In genomic region chr12:25200703-25201102, GRCh38 we compare ENCODE assay signal across 17 cellular contexts. TPM values are rescaled to one million over a fixed set of nuclear protein-coding genes. Genes with fewer than 3 reads are reported as not detected.
DNase-seq lines count a peak whose midpoint lies in the region; ATAC-seq, FAIRE-seq and TF ChIP-seq lines count a peak whose summit lies in the region.
"Had no signal": no experiment of that assay in that cellular context is flagged by ENCODE, and none has a peak within 500 bp of the region (broad histone marks: within the 10 kb centered on the region; RNA-seq: fewer than 3 reads in every experiment).

No MANE protein-coding gene starts in this region.

- no peak overlapping the region for H3K27ac ChIP-seq in astrocyte (ENCODE audit: low read depth, low read length)
- H3K27ac ChIP-seq: cardiac muscle cell, tibial artery had no signal

- H3K4me3 ChIP-seq in astrocyte (ENCODE audit: insufficient read depth, low read depth, low read length) (no peak overlapping the region), foreskin fibroblast (ENCODE audit: low read depth in 1 of 2, low read length in 2 of 2) (no peak overlapping the region)
- H3K4me3 ChIP-seq: cardiac muscle cell, tibial artery had no signal

- peaks cover 10% of the 10 kb centered on the region for H3K36me3 Mint-ChIP-seq in activated naive CD4-positive, alpha-beta T cell treated with anti-CD3 and anti-CD28 coated beads, Interleukin-2, amount 50 U/mL, for 24 hours
- peaks cover 5 to 8% of the 10 kb centered on the region in 2 donors for H3K36me3 Mint-ChIP-seq in activated naive CD4-positive, alpha-beta T cell treated with anti-CD3 and anti-CD28 coated beads, Interleukin-2, amount 50 U/mL, for 72 hours
- H3K36me3 Mint-ChIP-seq in astrocyte (ENCODE audit: low read depth, unreplicated experiment), result peaks cover 2% of the 10 kb centered on the region
- peaks cover 5% of the 10 kb centered on the region for H3K36me3 Mint-ChIP-seq in stimulated activated effector memory CD8-positive, alpha-beta T cell treated with anti-CD3 and anti-CD28 coated beads, Interleukin-12 subunit alpha, Interleukin-12 subunit beta, amount 100 ng/mL, for 72 hours

- peaks cover 48% of the 10 kb centered on the region for H3K4me1 Mint-ChIP-seq in activated naive CD4-positive, alpha-beta T cell treated with anti-CD3 and anti-CD28 coated beads, Interleukin-2, amount 50 U/mL, for 24 hours
- H3K4me1 Mint-ChIP-seq in astrocyte (ENCODE audit: low read depth, unreplicated experiment), result peaks cover 17% of the 10 kb centered on the region
- H3K4me1 Mint-ChIP-seq in stimulated activated effector memory CD8-positive, alpha-beta T cell treated with anti-CD3 and anti-CD28 coated beads, Interleukin-12 subunit alpha, Interleukin-12 subunit beta, amount 100 ng/mL, for 72 hours, result peaks cover 5% of the 10 kb centered on the region

- H3K9me3 ChIP-seq in astrocyte (ENCODE audit: insufficient read depth, low read depth, low read length), result no peaks in the 10 kb centered on the region
- H3K9me3 ChIP-seq: tibial artery had no signal

- no peaks in the 10 kb centered on the region for H3K9me3 Mint-ChIP-seq in activated naive CD4-positive, alpha-beta T cell treated with anti-CD3 and anti-CD28 coated beads, Interleukin-2, amount 50 U/mL, for 24 hours
- H3K9me3 Mint-ChIP-seq in activated naive CD4-positive, alpha-beta T cell treated with anti-CD3 and anti-CD28 coated beads, Interleukin-2, amount 50 U/mL, for 72 hours, result no peaks in the 10 kb centered on the region
- no peaks in the 10 kb centered on the region for H3K9me3 Mint-ChIP-seq in astrocyte (ENCODE audit: unreplicated experiment)
- H3K9me3 Mint-ChIP-seq in stimulated activated effector memory CD8-positive, alpha-beta T cell treated with anti-CD3 and anti-CD28 coated beads, Interleukin-12 subunit alpha, Interleukin-12 subunit beta, amount 100 ng/mL, for 72 hours, result no peaks in the 10 kb centered on the region

- no peaks in the 10 kb centered on the region for H3K27me3 ChIP-seq in astrocyte (ENCODE audit: insufficient read depth, low read length)
- H3K27me3 ChIP-seq: cardiac muscle cell, tibial artery had no signal

- peak overlapping the region; percentile 14 for H3K4me2 ChIP-seq in astrocyte (ENCODE audit: low read length)

- peaks cover 14% of the 10 kb centered on the region for H3K4me1 ChIP-seq in astrocyte (ENCODE audit: insufficient read depth, low read length)

- no peaks in the 10 kb centered on the region for H3K27me3 Mint-ChIP-seq in activated naive CD4-positive, alpha-beta T cell treated with anti-CD3 and anti-CD28 coated beads, Interleukin-2, amount 50 U/mL, for 24 hours
- H3K27me3 Mint-ChIP-seq in astrocyte (ENCODE audit: low read depth, unreplicated experiment), result no peaks in the 10 kb centered on the region
- H3K27me3 Mint-ChIP-seq: progenitor cell of endocrine pancreas had no signal

- peaks cover 4% of the 10 kb centered on the region for H4K20me1 ChIP-seq in astrocyte (ENCODE audit: insufficient read depth, low read length)

- H3K36me3 ChIP-seq in astrocyte (ENCODE audit: insufficient read depth, low read length), result peaks cover 5% of the 10 kb centered on the region

- no peak overlapping the region for H3K9ac ChIP-seq in astrocyte (ENCODE audit: low read length)

- no peak for ATAC-seq in activated naive CD4-positive, alpha-beta T cell treated with anti-CD3 and anti-CD28 coated beads, Interleukin-2, amount 50 U/mL, for 72 hours
- ATAC-seq in stimulated activated effector memory CD8-positive, alpha-beta T cell treated with anti-CD3 and anti-CD28 coated beads, Interleukin-12 subunit alpha, Interleukin-12 subunit beta, amount 100 ng/mL, for 72 hours, result no peak
- no peak for ATAC-seq in HG03469 (IDR thresholded peaks at IDR 0.05; ENCODE audit: unreplicated experiment)

- TF ChIP-seq CTCF in astrocyte (IDR thresholded peaks at IDR 0.05; ENCODE audit: insufficient read depth, low read depth, low read length) (no peak), foreskin fibroblast (IDR thresholded peaks at IDR 0.05; ENCODE audit: low read depth, low read length) (no peak)

- no peak overlapping the region for H3K4me3 Mint-ChIP-seq in activated naive CD4-positive, alpha-beta T cell treated with anti-CD3 and anti-CD28 coated beads, Interleukin-2, amount 50 U/mL, for 24 hours
- H3K4me3 Mint-ChIP-seq in astrocyte (ENCODE audit: unreplicated experiment), result no peak overlapping the region
- no peak overlapping the region for H3K4me3 Mint-ChIP-seq in stimulated activated effector memory CD8-positive, alpha-beta T cell treated with anti-CD3 and anti-CD28 coated beads, Interleukin-12 subunit alpha, Interleukin-12 subunit beta, amount 100 ng/mL, for 72 hours

- peak; percentile 94 for FAIRE-seq in astrocyte (lab: Jason Lieb, UNC)
- FAIRE-seq: D721Med had no signal

- no peak for DNase-seq in activated naive CD4-positive, alpha-beta T cell treated with anti-CD3 and anti-CD28 coated beads, Interleukin-2, amount 50 U/mL, for 72 hours (ENCODE audit: low spot score in 2 of 2)
- peak; percentile 82 for DNase-seq in astrocyte (ENCODE audit: low read depth)
- DNase-seq in foreskin fibroblast, result peak; percentile 26 to 50
- DNase-seq in stimulated activated effector memory CD8-positive, alpha-beta T cell treated with anti-CD3 and anti-CD28 coated beads, Interleukin-12 subunit alpha, Interleukin-12 subunit beta, amount 100 ng/mL, for 72 hours (ENCODE audit: low spot score in 2 of 2), result no peak
- no peak for DNase-seq in hippocampal formation (lab: John Stamatoyannopoulos, UW)
- DNase-seq in NCI-H510A treated with DMSO at 0.1 percent for 48 hours (lab: John Stamatoyannopoulos, UW), result no peak
- DNase-seq: activated CD4-positive, alpha-beta T cell treated with anti-CD3 and anti-CD28 coated beads, Interleukin-2, amount 50 U/mL, for 4 hours; erythroblast; KBM-7; NCI-H526; T-helper 9 cell; tibial artery had no signal

- H3K27ac Mint-ChIP-seq in activated naive CD4-positive, alpha-beta T cell treated with anti-CD3 and anti-CD28 coated beads, Interleukin-2, amount 50 U/mL, for 24 hours, result peak overlapping the region; percentile 60
- H3K27ac Mint-ChIP-seq in activated naive CD4-positive, alpha-beta T cell treated with anti-CD3 and anti-CD28 coated beads, Interleukin-2, amount 50 U/mL, for 72 hours, result no peak overlapping the region
- H3K27ac Mint-ChIP-seq in astrocyte (ENCODE audit: unreplicated experiment), result no peak overlapping the region
- peak overlapping the region; percentile 22 for H3K27ac Mint-ChIP-seq in stimulated activated effector memory CD8-positive, alpha-beta T cell treated with anti-CD3 and anti-CD28 coated beads, Interleukin-12 subunit alpha, Interleukin-12 subunit beta, amount 100 ng/mL, for 72 hours
- H3K27ac Mint-ChIP-seq: progenitor cell of endocrine pancreas had no signal

- H3K79me2 ChIP-seq in astrocyte (ENCODE audit: insufficient read depth, low read length), result peaks cover 9% of the 10 kb centered on the region

- no peak overlapping the region for H2AFZ ChIP-seq in astrocyte (ENCODE audit: low read depth, low read length)

RNA-seq across cellular contexts. Expression of gene ETFRF1, which starts 5.7 kb away (rescaled TPM):
- total RNA-seq in activated naive CD4-positive, alpha-beta T cell treated with anti-CD3 and anti-CD28 coated beads, Interleukin-2, amount 50 U/mL, for 72 hours, result 10 to 100 TPM; 10.6 to 15.6 TPM
- total RNA-seq in astrocyte, result 6.7 and 9.2 TPM in 2 replicates

RNA-seq across cellular contexts. Expression of gene DNAI7, which starts 5.7 kb away (rescaled TPM):
- total RNA-seq in activated naive CD4-positive, alpha-beta T cell treated with anti-CD3 and anti-CD28 coated beads, Interleukin-2, amount 50 U/mL, for 72 hours, result under 1 TPM in 1 of 2 donors, not detected in 1; 0.35 TPM
- 0.23 TPM in 1 of 2 replicates, not detected in the other for total RNA-seq in astrocyte

RNA-seq across cellular contexts. Expression of gene KRAS, which starts 50.0 kb away (rescaled TPM):
- 10 to 100 TPM; 18.6 to 20.2 TPM for total RNA-seq in activated naive CD4-positive, alpha-beta T cell treated with anti-CD3 and anti-CD28 coated beads, Interleukin-2, amount 50 U/mL, for 72 hours
- total RNA-seq in astrocyte, result 32.3 and 40.3 TPM in 2 replicates

Comparison
In these comparisons a context has a peak if more than half of its experiments do, and no peak if none do; other contexts are left out.
1. H3K27ac Mint-ChIP-seq: peak in activated naive CD4-positive, alpha-beta T cell treated with anti-CD3 and anti-CD28 coated beads, Interleukin-2, amount 50 U/mL, for 24 hours (single experiment) and stimulated activated effector memory CD8-positive, alpha-beta T cell treated with anti-CD3 and anti-CD28 coated beads, Interleukin-12 subunit alpha, Interleukin-12 subunit beta, amount 100 ng/mL, for 72 hours (single experiment); none in activated naive CD4-positive, alpha-beta T cell treated with anti-CD3 and anti-CD28 coated beads, Interleukin-2, amount 50 U/mL, for 72 hours (0 of 2) and astrocyte (single experiment).
2. DNase-seq: peak in astrocyte (single experiment) and foreskin fibroblast (2 of 2); none in activated naive CD4-positive, alpha-beta T cell treated with anti-CD3 and anti-CD28 coated beads, Interleukin-2, amount 50 U/mL, for 72 hours (0 of 2), stimulated activated effector memory CD8-positive, alpha-beta T cell treated with anti-CD3 and anti-CD28 coated beads, Interleukin-12 subunit alpha, Interleukin-12 subunit beta, amount 100 ng/mL, for 72 hours (0 of 2), hippocampal formation (0 of 2) and NCI-H510A treated with DMSO at 0.1 percent for 48 hours (single experiment).